Comparison of ENCODE assay signal across 11 cellular contexts in genomic region chr2:217393585-217394032, GRCh38.
DNase-seq lines count a peak whose midpoint lies in the region; ATAC-seq and TF ChIP-seq lines count a peak whose summit lies in the region.
"Had no signal": no experiment of that assay in that cellular context is flagged by ENCODE, and none has a peak within 500 bp of the region (broad histone marks: within the 10 kb centered on the region; RNA-seq: fewer than 3 reads in every experiment).

No MANE protein-coding gene starts in this region.

- POLR2A ChIA-PET in A673 (lab: Charles Lee; ENCODE audit: low non-redundant PET) = interaction anchor here (0.6 kb wide), 1 partner anchor 134 kb away, joined by 3 read pairs; no protein-coding TSS in a partner anchor
- POLR2A ChIA-PET in activated CD4-positive, alpha-beta T cell treated with anti-CD3 and anti-CD28 coated beads, Interleukin-2, amount 10 ng/mL, durations not matched to agents 7 days and 5 days (lab: Charles Lee) = no interaction called here

- peaks cover 28% of the 10 kb centered on the region for H3K9me3 Mint-ChIP-seq in nephron
- peaks cover 8% of the 10 kb centered on the region for H3K9me3 Mint-ChIP-seq in activated CD4-positive, alpha-beta T cell treated with anti-CD3 and anti-CD28 coated beads, Interleukin-2, amount 10 ng/mL, durations not matched to agents 7 days and 5 days
- H3K9me3 Mint-ChIP-seq: activated naive CD4-positive, alpha-beta T cell treated with anti-CD3 and anti-CD28 coated beads, Interleukin-2, amount 50 U/mL, for 24 hours had no signal

- no peaks in the 10 kb centered on the region for H3K4me1 ChIP-seq in A673 (ENCODE audit: insufficient read depth, low read length, poor library complexity, severe bottlenecking)

- CTCF ChIA-PET in A673 (lab: Charles Lee) = no interaction called here
- CTCF ChIA-PET in activated CD4-positive, alpha-beta T cell treated with anti-CD3 and anti-CD28 coated beads, Interleukin-2, amount 10 ng/mL, durations not matched to agents 7 days and 5 days (lab: Charles Lee) = no interaction called here

- H3K27me3 ChIP-seq in A673 (replicated peaks; ENCODE audit: insufficient read depth, low read depth, low read length, poor library complexity) = no peaks in the 10 kb centered on the region

- BruUV-seq in A673 (replicated peaks; lab: Mats Ljungman, UMichigan) = no TSS peak

- H3K27ac ChIP-seq in A673 (ENCODE audit: low read depth, low read length, poor library complexity, severe bottlenecking) = no peak overlapping the region

- peaks cover 19% of the 10 kb centered on the region for H3K4me1 Mint-ChIP-seq in nephron
- peaks cover 2% of the 10 kb centered on the region for H3K4me1 Mint-ChIP-seq in activated CD4-positive, alpha-beta T cell treated with anti-CD3 and anti-CD28 coated beads, Interleukin-2, amount 10 ng/mL, durations not matched to agents 7 days and 5 days

- no peaks in the 10 kb centered on the region for H3K9me3 ChIP-seq in A673 (ENCODE audit: low read depth, low read length, poor library complexity, severe bottlenecking)

- peak; percentile 11 for DNase-seq in A673 (ENCODE audit: low spot score)
- peak; percentile 41 for DNase-seq in RKO (ENCODE audit: low spot score)
- peak; percentile 98 for DNase-seq in fibroblast of mammary gland (ENCODE audit: low read depth)
- no peak for DNase-seq in activated CD4-positive, alpha-beta T cell treated with anti-CD3 and anti-CD28 coated beads, Interleukin-2, amount 10 ng/mL, durations not matched to agents 7 days and 5 days
- no peak for DNase-seq in epidermal melanocyte (ENCODE audit: insufficient read length, low spot score)
- no peak for DNase-seq in OCI-M1 (lab: John Stamatoyannopoulos, UW)
- DNase-seq: NCI-H524 had no signal

- intact Hi-C loops in A673 (cut with micrococcal nuclease; ENCODE audit: unreplicated experiment) = no loop called here

- H3K4me3 ChIP-seq in A673 (ENCODE audit: low read depth, low read length, poor library complexity, severe bottlenecking) (no peak overlapping the region), fibroblast of mammary gland (ENCODE audit: control insufficient read depth, low read depth, low read length) (no peak overlapping the region)

- H3K36me3 Mint-ChIP-seq in nephron (ENCODE audit: low read depth) = peaks cover 20% of the 10 kb centered on the region
- H3K36me3 Mint-ChIP-seq in activated CD4-positive, alpha-beta T cell treated with anti-CD3 and anti-CD28 coated beads, Interleukin-2, amount 10 ng/mL, durations not matched to agents 7 days and 5 days (ENCODE audit: low read depth) = no peaks in the 10 kb centered on the region

- no peaks in the 10 kb centered on the region for H3K27me3 Mint-ChIP-seq in nephron (ENCODE audit: low read depth)
- H3K27me3 Mint-ChIP-seq in activated CD4-positive, alpha-beta T cell treated with anti-CD3 and anti-CD28 coated beads, Interleukin-2, amount 10 ng/mL, durations not matched to agents 7 days and 5 days = no peaks in the 10 kb centered on the region
- H3K27me3 Mint-ChIP-seq: activated naive CD4-positive, alpha-beta T cell treated with anti-CD3 and anti-CD28 coated beads, Interleukin-2, amount 50 U/mL, for 24 hours had no signal

- no peak for ATAC-seq in HG02970 (IDR thresholded peaks at IDR 0.05; ENCODE audit: low FRiP score, unreplicated experiment)

- H3K4me3 Mint-ChIP-seq in nephron = no peak overlapping the region
- H3K4me3 Mint-ChIP-seq in activated CD4-positive, alpha-beta T cell treated with anti-CD3 and anti-CD28 coated beads, Interleukin-2, amount 10 ng/mL, durations not matched to agents 7 days and 5 days = no peak overlapping the region
- H3K4me3 Mint-ChIP-seq: activated naive CD4-positive, alpha-beta T cell treated with anti-CD3 and anti-CD28 coated beads, Interleukin-2, amount 50 U/mL, for 24 hours; B cell had no signal

- H3K27ac Mint-ChIP-seq in nephron = peak overlapping the region in 2 of 3 experiments; percentile 89 to 93
- H3K27ac Mint-ChIP-seq in activated CD4-positive, alpha-beta T cell treated with anti-CD3 and anti-CD28 coated beads, Interleukin-2, amount 10 ng/mL, durations not matched to agents 7 days and 5 days = no peak overlapping the region
- H3K27ac Mint-ChIP-seq: activated naive CD4-positive, alpha-beta T cell treated with anti-CD3 and anti-CD28 coated beads, Interleukin-2, amount 50 U/mL, for 24 hours; B cell had no signal

- TF ChIP-seq CTCF in A673 (conservative IDR thresholded peaks at IDR 0.05; ENCODE audit: low read depth, low read length) (no peak), fibroblast of mammary gland (conservative IDR thresholded peaks at IDR 0.05; ENCODE audit: control insufficient read depth, insufficient read depth, low read depth, low read length) (no peak), nephron (IDR thresholded peaks at IDR 0.05; ENCODE audit: unreplicated experiment in 3 of 3) (no peak)

- H3K36me3 ChIP-seq in A673 (ENCODE audit: insufficient read depth, low read length, poor library complexity, severe bottlenecking) = no peaks in the 10 kb centered on the region

Comparison
In these comparisons a context has a peak if more than half of its experiments do, and no peak if none do; other contexts are left out.
1. DNase-seq: peak in A673 (single experiment), RKO (single experiment) and fibroblast of mammary gland (single experiment); none in activated CD4-positive, alpha-beta T cell treated with anti-CD3 and anti-CD28 coated beads, Interleukin-2, amount 10 ng/mL, durations not matched to agents 7 days and 5 days (single experiment), epidermal melanocyte (single experiment) and OCI-M1 (single experiment).